Comparison of ENCODE assay signal across 12 cellular contexts in genomic region chr10:22646291-22646926, GRCh38.
A peak's percentile ranks its signal among the peaks of the same experiment; 100 is the strongest.
DNase-seq lines count a peak whose midpoint lies in the region; ATAC-seq and TF ChIP-seq lines count a peak whose summit lies in the region.
"Had no signal": no experiment of that assay in that cellular context is flagged by ENCODE, and none has a peak within 500 bp of the region (broad histone marks: within the 10 kb centered on the region; RNA-seq: fewer than 3 reads in every experiment).

No MANE protein-coding gene starts in this region.

- H3K4me3 ChIP-seq in upper lobe of left lung, result no peak overlapping the region
- H3K4me3 ChIP-seq: cardiac muscle cell had no signal

- peaks cover 88% of the 10 kb centered on the region for H3K4me1 Mint-ChIP-seq in activated naive CD4-positive, alpha-beta T cell treated with anti-CD3 and anti-CD28 coated beads, Interleukin-2, amount 10 ng/mL, durations not matched to agents 7 days and 5 days
- H3K4me1 Mint-ChIP-seq in activated naive CD8-positive, alpha-beta T cell treated with anti-CD3 and anti-CD28 coated beads for 36 hours, result peaks cover 90% of the 10 kb centered on the region

- peak overlapping the region; percentile 3 to 53 (median 29) for H3K27ac ChIP-seq in upper lobe of left lung
- H3K27ac ChIP-seq: thoracic aorta had no signal

- H3K27me3 ChIP-seq in upper lobe of left lung, result no peaks in the 10 kb centered on the region
- H3K27me3 ChIP-seq: cardiac muscle cell had no signal

- H3K9me3 Mint-ChIP-seq in activated naive CD4-positive, alpha-beta T cell treated with anti-CD3 and anti-CD28 coated beads, Interleukin-2, amount 10 ng/mL, durations not matched to agents 7 days and 5 days, result no peaks in the 10 kb centered on the region
- peaks cover 2% of the 10 kb centered on the region for H3K9me3 Mint-ChIP-seq in activated naive CD8-positive, alpha-beta T cell treated with anti-CD3 and anti-CD28 coated beads for 36 hours

- WGBS in upper lobe of left lung, 2 donors, result 60 to 65% methylated on average over 2 of the region's 2 CpGs

- peaks cover 57% of the 10 kb centered on the region for H3K36me3 Mint-ChIP-seq in activated naive CD4-positive, alpha-beta T cell treated with anti-CD3 and anti-CD28 coated beads, Interleukin-2, amount 10 ng/mL, durations not matched to agents 7 days and 5 days
- H3K36me3 Mint-ChIP-seq in activated naive CD8-positive, alpha-beta T cell treated with anti-CD3 and anti-CD28 coated beads for 36 hours, result peaks cover 51% of the 10 kb centered on the region

- H3K9me3 ChIP-seq in upper lobe of left lung, result no peaks in the 10 kb centered on the region
- H3K9me3 ChIP-seq: thoracic aorta had no signal

- no peak for TF ChIP-seq EP300 in upper lobe of left lung (IDR thresholded peaks at IDR 0.05)

- H3K27ac Mint-ChIP-seq in activated naive CD4-positive, alpha-beta T cell treated with anti-CD3 and anti-CD28 coated beads, Interleukin-2, amount 10 ng/mL, durations not matched to agents 7 days and 5 days, result peak overlapping the region; percentile 93
- peak overlapping the region; percentile 99 for H3K27ac Mint-ChIP-seq in activated naive CD8-positive, alpha-beta T cell treated with anti-CD3 and anti-CD28 coated beads for 36 hours

- H3K4me1 ChIP-seq in upper lobe of left lung, result peaks cover 19 to 48% (median 36%) of the 10 kb centered on the region in 4 donors

- ATAC-seq in HG03064 (IDR thresholded peaks at IDR 0.05; ENCODE audit: low read depth, unreplicated experiment), result peak; percentile 64
- ATAC-seq in upper lobe of left lung (ENCODE audit: low FRiP score in 2 of 2), result no peak

- H3K4me3 Mint-ChIP-seq in activated naive CD4-positive, alpha-beta T cell treated with anti-CD3 and anti-CD28 coated beads, Interleukin-2, amount 10 ng/mL, durations not matched to agents 7 days and 5 days, result peak overlapping the region; percentile 51
- H3K4me3 Mint-ChIP-seq in activated naive CD8-positive, alpha-beta T cell treated with anti-CD3 and anti-CD28 coated beads for 36 hours, result peak overlapping the region; percentile 53

- CTCF ChIA-PET in activated naive CD4-positive, alpha-beta T cell treated with anti-CD3 and anti-CD28 coated beads, Interleukin-2, amount 10 ng/mL, durations not matched to agents 7 days and 5 days (lab: Charles Lee), result interaction anchor here (0.6 to 1.7 kb wide), 5 partner anchors 15 to 47 kb away, joined by 3 to 6 read pairs (median 3); no protein-coding TSS in a partner anchor

- H3K27me3 Mint-ChIP-seq in activated naive CD4-positive, alpha-beta T cell treated with anti-CD3 and anti-CD28 coated beads, Interleukin-2, amount 10 ng/mL, durations not matched to agents 7 days and 5 days, result no peaks in the 10 kb centered on the region
- H3K27me3 Mint-ChIP-seq in activated naive CD8-positive, alpha-beta T cell treated with anti-CD3 and anti-CD28 coated beads for 36 hours, result no peaks in the 10 kb centered on the region

- no peak for TF ChIP-seq POLR2A in upper lobe of left lung (IDR thresholded peaks at IDR 0.05)

- H3K36me3 ChIP-seq in upper lobe of left lung, result no peaks in the 10 kb centered on the region
- H3K36me3 ChIP-seq: cardiac muscle cell, thoracic aorta had no signal

- no peak for TF ChIP-seq CTCF in upper lobe of left lung (IDR thresholded peaks at IDR 0.05)

- DNase-seq in activated naive CD4-positive, alpha-beta T cell treated with anti-CD3 and anti-CD28 coated beads, Interleukin-2, amount 10 ng/mL, durations not matched to agents 7 days and 5 days, result no peak
- DNase-seq in activated naive CD4-positive, alpha-beta T cell treated with Interleukin-2 at 50 U/mL for 16 hours, result no peak
- no peak for DNase-seq in activated naive CD8-positive, alpha-beta T cell treated with anti-CD3 and anti-CD28 coated beads for 36 hours
- DNase-seq in upper lobe of left lung (no peak), AML-193 (lab: John Stamatoyannopoulos, UW) (no peak), putamen (ENCODE audit: low spot score) (no peak)
- no peak for DNase-seq in activated CD8-positive, alpha-beta memory T cell treated with anti-CD3 and anti-CD28 coated beads, Interleukin-2, amount 50 U/mL, for 4 hours
- DNase-seq: GOT3, NCI-H1930 had no signal
